ENCODE assay signal across 16 cellular contexts in genomic region chr18:78939105-78939504, GRCh38. TPM values are rescaled to one million over a fixed set of nuclear protein-coding genes. Genes with fewer than 3 reads are reported as not detected.
DNase-seq lines count a peak whose midpoint lies in the region; ATAC-seq and TF ChIP-seq lines count a peak whose summit lies in the region.
"Had no signal": no experiment of that assay in that cellular context is flagged by ENCODE, and none has a peak within 500 bp of the region (broad histone marks: within the 10 kb centered on the region; RNA-seq: fewer than 3 reads in every experiment).

No MANE protein-coding gene starts in this region.

- dilution Hi-C loops in mammary epithelial cell (cut with HindIII; ENCODE audit: low sequenced_read_pairs): no loop called here

- in situ Hi-C loops in mammary epithelial cell (cut with MboI; ENCODE audit: low sequenced_read_pairs in 2 of 2): no loop called here

- H3K9ac ChIP-seq in mammary epithelial cell (ENCODE audit: insufficient read depth, low read length) (no peak overlapping the region), MM.1S (ENCODE audit: low read length) (no peak overlapping the region)

- no peaks in the 10 kb centered on the region for H3F3A ChIP-seq in MM.1S (ENCODE audit: insufficient read depth, low read length)

- no peak overlapping the region for H3K27ac ChIP-seq in mammary epithelial cell (ENCODE audit: insufficient read depth, low read depth, low read length)
- no peak overlapping the region for H3K27ac ChIP-seq in breast epithelium
- H3K27ac ChIP-seq in MM.1S (ENCODE audit: low read length): no peak overlapping the region
- H3K27ac ChIP-seq: thyroid gland had no signal

- H2AFZ ChIP-seq in mammary epithelial cell (ENCODE audit: low read depth, low read length) (no peak overlapping the region), MM.1S (ENCODE audit: low read length) (no peak overlapping the region)

- DNase-seq in mammary epithelial cell: peak; percentile 1
- DNase-seq in breast epithelium (ENCODE audit: low spot score in 2 of 2): no peak
- DNase-seq in MM.1S: peak; percentile 19
- peak; percentile 55 for DNase-seq in activated CD8-positive, alpha-beta memory T cell treated with anti-CD3 and anti-CD28 coated beads, Interleukin-2, amount 50 U/mL, for 48 hours
- DNase-seq in stimulated activated CD8-positive, alpha-beta memory T cell treated with anti-CD3 and anti-CD28 coated beads, Interleukin-7, amount 100 ng/mL, for 48 hours (ENCODE audit: extremely low read depth in 1 of 2, low read depth in 1 of 2): peak; percentile 28 to 34
- DNase-seq: GF-D8, kidney, mesendoderm, NCI-H187, NCI-H446 treated with DMSO at 0.1 percent for 48 hours, thyroid gland had no signal

- no peaks in the 10 kb centered on the region for H3K27me3 ChIP-seq in mammary epithelial cell (ENCODE audit: insufficient read depth, low read length)
- H3K27me3 ChIP-seq in breast epithelium: peaks cover 0 to 23% of the 10 kb centered on the region in 2 donors
- H3K27me3 ChIP-seq in MM.1S (replicated peaks; ENCODE audit: insufficient read depth, low read length): 0 out of 2 replicates have a peak, but pooled peaks cover 6% of the 10 kb centered on the region
- H3K27me3 ChIP-seq: thyroid gland had no signal

- H3K9me3 ChIP-seq in mammary epithelial cell (replicated peaks; ENCODE audit: insufficient read depth, low read length) (peaks cover 20% of the 10 kb centered on the region), breast epithelium (no peaks in the 10 kb centered on the region), MM.1S (replicated peaks; ENCODE audit: insufficient read depth, low read length) (no peaks in the 10 kb centered on the region)
- H3K9me3 ChIP-seq: thyroid gland had no signal

- no peak for TF ChIP-seq CTCF in mammary epithelial cell (conservative IDR thresholded peaks at IDR 0.05 in 1 of 2, IDR thresholded peaks at IDR 0.05 in 1 of 2; ENCODE audit: extremely low read depth in 1 of 2, insufficient read depth in 1 of 2, low read depth in 1 of 2, low read length in 2 of 2)
- no peak for TF ChIP-seq CTCF in breast epithelium (IDR thresholded peaks at IDR 0.05)
- TF ChIP-seq CTCF in MM.1S (IDR thresholded peaks at IDR 0.05; ENCODE audit: low read length): no peak

- WGBS in mammary epithelial cell (ENCODE audit: low coverage, missing lambda C conversion rate): 43% methylated on average over 5 of the region's 5 CpGs

- no peak overlapping the region for H3K4me3 ChIP-seq in mammary epithelial cell (replicated peaks in 1 of 3; ENCODE audit: insufficient read depth in 1 of 3, low read depth in 2 of 3, low read length in 3 of 3)
- no peak overlapping the region for H3K4me3 ChIP-seq in breast epithelium
- H3K4me3 ChIP-seq in MM.1S (ENCODE audit: low read length): no peak overlapping the region
- H3K4me3 ChIP-seq: thyroid gland had no signal

- TF ChIP-seq POLR2A in breast epithelium (IDR thresholded peaks at IDR 0.05): no peak

- no peaks in the 10 kb centered on the region for H3K79me2 ChIP-seq in mammary epithelial cell (ENCODE audit: insufficient read depth, low read length)
- no peaks in the 10 kb centered on the region for H3K79me2 ChIP-seq in MM.1S (ENCODE audit: low read length)

- ATAC-seq in GM19397 (IDR thresholded peaks at IDR 0.05; ENCODE audit: unreplicated experiment) (no peak), GM19035 (IDR thresholded peaks at IDR 0.05; ENCODE audit: unreplicated experiment) (no peak), HG03108 (IDR thresholded peaks at IDR 0.05; ENCODE audit: unreplicated experiment) (no peak)
- ATAC-seq: HCT116, SK-N-SH treated with all-trans-retinoic acid at 6 μM for 48 hours had no signal

- CTCF ChIA-PET in mammary epithelial cell (lab: Charles Lee; ENCODE audit: low non-redundant PET): no interaction called here

- H4K20me1 ChIP-seq in mammary epithelial cell (ENCODE audit: insufficient read depth, low read length) (no peaks in the 10 kb centered on the region), MM.1S (ENCODE audit: insufficient read depth, low read length) (no peaks in the 10 kb centered on the region)

- intact Hi-C loops in mammary epithelial cell (cut with micrococcal nuclease): no loop called here
- intact Hi-C loops in breast epithelium (cut with DNase I; ENCODE audit: low total_unique reads): no loop called here

- H3K36me3 ChIP-seq in mammary epithelial cell (ENCODE audit: insufficient read depth, low read length): no peaks in the 10 kb centered on the region
- H3K36me3 ChIP-seq in breast epithelium: no peaks in the 10 kb centered on the region
- H3K36me3 ChIP-seq in MM.1S (replicated peaks; ENCODE audit: insufficient read depth, low read length): no peaks in the 10 kb centered on the region
- H3K36me3 ChIP-seq: thyroid gland had no signal

- BruUV-seq in mammary epithelial cell (replicated peaks; lab: Mats Ljungman, UMichigan): no TSS peak

- H3K4me2 ChIP-seq in mammary epithelial cell (ENCODE audit: insufficient read depth, low read depth, low read length) (no peak overlapping the region), MM.1S (ENCODE audit: low read depth, low read length) (no peak overlapping the region)

- no peaks in the 10 kb centered on the region for H3K9me2 ChIP-seq in MM.1S (replicated peaks; ENCODE audit: insufficient read depth, low read length)

- H3K4me1 ChIP-seq in mammary epithelial cell (ENCODE audit: insufficient read depth, low read length) (no peaks in the 10 kb centered on the region), breast epithelium (no peaks in the 10 kb centered on the region), MM.1S (ENCODE audit: low read length) (no peaks in the 10 kb centered on the region)
- H3K4me1 ChIP-seq: thyroid gland had no signal

RNA-seq across cellular contexts. Expression of gene SALL3, which starts 40.5 kb away (rescaled TPM):
- not detected for total RNA-seq in mammary epithelial cell
- polyA plus RNA-seq in mammary epithelial cell: not detected
- not detected for polyA minus RNA-seq in mammary epithelial cell
- total RNA-seq in breast epithelium: not detected

Comparison
In these comparisons a context has a peak if more than half of its experiments do, and no peak if none do; other contexts are left out.
1. DNase-seq: peak in mammary epithelial cell (single experiment), MM.1S (single experiment), activated CD8-positive, alpha-beta memory T cell treated with anti-CD3 and anti-CD28 coated beads, Interleukin-2, amount 50 U/mL, for 48 hours (single experiment) and stimulated activated CD8-positive, alpha-beta memory T cell treated with anti-CD3 and anti-CD28 coated beads, Interleukin-7, amount 100 ng/mL, for 48 hours (2 of 2); none in breast epithelium (0 of 2).